Comparison of ENCODE assay signal across 21 cellular contexts in genomic region chr4:100049872-100050271, GRCh38.
"Had no signal": no experiment of that assay in that cellular context is flagged by ENCODE, and none has a peak within 500 bp of the region (broad histone marks: within the 10 kb centered on the region; RNA-seq: fewer than 3 reads in every experiment).

No MANE protein-coding gene starts in this region.

- ATAC-seq: activated CD4-positive, alpha-beta T cell treated with anti-CD3 and anti-CD28 coated beads for 36 hours; activated T-cell treated with anti-CD3 and anti-CD28 coated beads, Interleukin-2, amount 50 U/mL, for 4 hours; left colon; stimulated activated memory B cell treated with anti-CD40 and anti-IgM and Interleukin-4, amounts not matched to agents 10 μg/mL and 1 μg/mL and 100 μg/mL, for 72 hours; T-helper 17 cell had no signal

- H3K4me3 ChIP-seq: adrenal gland, sigmoid colon, smooth muscle cell, stomach, suprapubic skin, tibial nerve had no signal

- H3K27ac ChIP-seq: adrenal gland, sigmoid colon, stomach, suprapubic skin, tibial nerve had no signal

- DNase-seq: activated B cell treated with CpG ODN at 0.5 μM for 24 hours; activated CD4-positive, alpha-beta T cell treated with anti-CD3 and anti-CD28 coated beads for 36 hours; activated CD4-positive, alpha-beta T cell treated with anti-CD3 and anti-CD28 coated beads, Interleukin-2, amount 50 U/mL, for 48 hours; activated CD8-positive, alpha-beta memory T cell treated with anti-CD3 and anti-CD28 coated beads, Interleukin-2, amount 50 U/mL, for 48 hours; activated naive CD4-positive, alpha-beta T cell; activated T-cell treated with anti-CD3 and anti-CD28 coated beads, Interleukin-2, amount 50 U/mL, for 4 hours; adrenal gland; cortex of kidney; endodermal cell; hippocampal formation; left colon; naive B cell; retina; sigmoid colon; stimulated activated CD4-positive, alpha-beta T cell treated with anti-CD3 and anti-CD28 coated beads, Interleukin-15, amount 100 ng/mL, for 24 hours; stomach; T-helper 17 cell had no signal

- H3K27me3 ChIP-seq: adrenal gland, sigmoid colon, stomach, suprapubic skin, tibial nerve had no signal

- H3K4me1 ChIP-seq: sigmoid colon, stomach, suprapubic skin, tibial nerve had no signal

- H3K36me3 ChIP-seq: adrenal gland, sigmoid colon, stomach, suprapubic skin, tibial nerve had no signal

- H3K4me2 ChIP-seq: smooth muscle cell had no signal

- H3K9me3 ChIP-seq: adrenal gland, sigmoid colon, stomach, suprapubic skin, tibial nerve had no signal
